25 cellular contexts compared by ENCODE assay signal in the genomic region with DNA sequence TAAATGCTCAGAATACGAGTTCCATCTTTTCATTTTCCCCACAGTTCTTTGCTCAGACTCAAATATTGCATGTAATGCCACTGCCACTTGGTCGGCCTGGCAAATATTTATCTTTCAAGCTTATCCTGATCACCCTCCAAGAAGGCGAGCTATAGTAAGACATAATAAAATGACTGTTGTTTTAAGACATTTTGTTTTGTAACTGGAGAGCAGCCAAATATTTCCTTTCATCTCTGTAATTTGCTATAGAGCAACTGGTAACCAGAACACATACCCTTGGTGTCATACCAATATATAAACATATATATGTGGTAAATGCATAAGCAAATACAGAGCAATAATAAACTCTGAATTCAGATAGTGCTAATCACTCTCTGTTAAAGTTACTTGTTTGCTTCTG. TPM values are rescaled to one million over a fixed set of nuclear protein-coding genes. Genes with fewer than 3 reads are reported as not detected.
DNase-seq lines count a peak whose midpoint lies in the region; ATAC-seq and TF ChIP-seq lines count a peak whose summit lies in the region.
"Had no signal": no experiment of that assay in that cellular context is flagged by ENCODE, and none has a peak within 500 bp of the region (broad histone marks: within the 10 kb centered on the region; RNA-seq: fewer than 3 reads in every experiment).

No MANE protein-coding gene starts in this region.

- H3K4me3 ChIP-seq in SK-N-MC (no peak overlapping the region), gastroesophageal sphincter (no peak overlapping the region), sigmoid colon (no peak overlapping the region)
- H3K4me3 ChIP-seq: A549, GM12878, MG63 had no signal

- no peak for TF ChIP-seq EP300 in gastroesophageal sphincter (IDR thresholded peaks at IDR 0.05)
- no peak for TF ChIP-seq EP300 in sigmoid colon (IDR thresholded peaks at IDR 0.05)

- H3K36me3 ChIP-seq in SK-N-MC (ENCODE audit: insufficient read depth, low read length), result no peaks in the 10 kb centered on the region
- H3K36me3 ChIP-seq in gastroesophageal sphincter, result no peaks in the 10 kb centered on the region
- H3K36me3 ChIP-seq in sigmoid colon, result no peaks in the 10 kb centered on the region
- H3K36me3 ChIP-seq: MG63 had no signal

- no peaks in the 10 kb centered on the region for H3K9me3 Mint-ChIP-seq in CD4-positive, alpha-beta T cell
- no peaks in the 10 kb centered on the region for H3K9me3 Mint-ChIP-seq in activated T-helper 17 cell treated with anti-CD3 and anti-CD28 coated beads, Interleukin-2, amount 50 U/mL, for 72 hours
- H3K9me3 Mint-ChIP-seq: CD8-positive, alpha-beta T cell had no signal

- CTCF ChIA-PET in CD4-positive, alpha-beta T cell (lab: Charles Lee), result no interaction called here

- peaks cover 58% of the 10 kb centered on the region for H3K4me1 Mint-ChIP-seq in CD4-positive, alpha-beta T cell (ENCODE audit: low read depth)
- peaks cover 18% of the 10 kb centered on the region for H3K4me1 Mint-ChIP-seq in activated T-helper 17 cell treated with anti-CD3 and anti-CD28 coated beads, Interleukin-2, amount 50 U/mL, for 72 hours

- H3K4me3 Mint-ChIP-seq in CD4-positive, alpha-beta T cell, result no peak overlapping the region
- H3K4me3 Mint-ChIP-seq in activated T-helper 17 cell treated with anti-CD3 and anti-CD28 coated beads, Interleukin-2, amount 50 U/mL, for 72 hours, result no peak overlapping the region
- H3K4me3 Mint-ChIP-seq: CD8-positive, alpha-beta T cell had no signal

- no peaks in the 10 kb centered on the region for H3K27me3 ChIP-seq in CD4-positive, alpha-beta T cell (ENCODE audit: control insufficient read depth, insufficient read depth, low read length)
- H3K27me3 ChIP-seq in gastroesophageal sphincter (no peaks in the 10 kb centered on the region), sigmoid colon (no peaks in the 10 kb centered on the region)
- H3K27me3 ChIP-seq: MG63 had no signal

- H3K27ac Mint-ChIP-seq in CD4-positive, alpha-beta T cell, result peak overlapping the region; percentile 65
- no peak overlapping the region for H3K27ac Mint-ChIP-seq in activated T-helper 17 cell treated with anti-CD3 and anti-CD28 coated beads, Interleukin-2, amount 50 U/mL, for 72 hours
- H3K27ac Mint-ChIP-seq: CD8-positive, alpha-beta T cell had no signal

- no peak overlapping the region for H3K9ac ChIP-seq in SK-N-MC (ENCODE audit: insufficient read length)

- intact Hi-C loops in CD4-positive, alpha-beta T cell (cut with DNase I, micrococcal nuclease), result loop anchor here in 1 of 2 experiments (10.0 kb wide), 2 partner anchors 460 to 740 kb away; partner anchors contain the start of genes RMDN2 and SOS1
- intact Hi-C loops in sigmoid colon (cut with DNase I), result no loop called here

- TF ChIP-seq CTCF in CD4-positive, alpha-beta T cell (IDR thresholded peaks at IDR 0.05), result no peak
- TF ChIP-seq CTCF in gastroesophageal sphincter (IDR thresholded peaks at IDR 0.05) (no peak), sigmoid colon (IDR thresholded peaks at IDR 0.05) (no peak)

- ATAC-seq in CD4-positive, alpha-beta T cell (ENCODE audit: poor library complexity), result no peak
- ATAC-seq in gastroesophageal sphincter (no peak), GM19395 (IDR thresholded peaks at IDR 0.05; ENCODE audit: unreplicated experiment) (no peak), GM19023 (IDR thresholded peaks at IDR 0.05; ENCODE audit: unreplicated experiment) (no peak)
- no peak for ATAC-seq in activated T-helper 17 cell treated with anti-CD3 and anti-CD28 coated beads, Interleukin-2, amount 50 U/mL, for 72 hours (replicated peaks)
- ATAC-seq: A549; CD8-positive, alpha-beta T cell; GM12878 had no signal

- H3K27me3 Mint-ChIP-seq in CD4-positive, alpha-beta T cell, result no peaks in the 10 kb centered on the region
- no peaks in the 10 kb centered on the region for H3K27me3 Mint-ChIP-seq in activated T-helper 17 cell treated with anti-CD3 and anti-CD28 coated beads, Interleukin-2, amount 50 U/mL, for 72 hours

- H3K9me3 ChIP-seq in CD4-positive, alpha-beta T cell (ENCODE audit: control insufficient read depth, low read length), result no peaks in the 10 kb centered on the region
- H3K9me3 ChIP-seq in SK-N-MC (ENCODE audit: low read depth, low read length) (no peaks in the 10 kb centered on the region), gastroesophageal sphincter (no peaks in the 10 kb centered on the region), sigmoid colon (no peaks in the 10 kb centered on the region)
- H3K9me3 ChIP-seq: A549, MG63 had no signal

- H3K27ac ChIP-seq in CD4-positive, alpha-beta T cell (ENCODE audit: low read depth, low read length), result no peak overlapping the region
- H3K27ac ChIP-seq in SK-N-MC (peak overlapping the region; percentile 56), gastroesophageal sphincter (peak overlapping the region in 3 of 4 donors; percentile 42 to 59 (median 59)), sigmoid colon (peak overlapping the region; percentile 14 to 63 (median 49))
- H3K27ac ChIP-seq: A549, RWPE1 had no signal

- peaks cover 0 to 21% (median 0%) of the 10 kb centered on the region in 3 donors for H3K4me1 ChIP-seq in gastroesophageal sphincter
- peaks cover 0 to 16% (median 9%) of the 10 kb centered on the region in 4 donors for H3K4me1 ChIP-seq in sigmoid colon
- H3K4me1 ChIP-seq: A549 had no signal

- POLR2A ChIA-PET in CD4-positive, alpha-beta T cell (lab: Charles Lee), result no interaction called here

- 40 to 59% methylated on average over 3 of the region's 3 CpGs for WGBS in gastroesophageal sphincter (ENCODE audit: low coverage in 1 of 2), 2 donors
- 14 to 61% methylated on average over 3 of the region's 3 CpGs for WGBS in sigmoid colon, 2 donors

- H3K36me3 Mint-ChIP-seq in CD4-positive, alpha-beta T cell (ENCODE audit: low read depth), result no peaks in the 10 kb centered on the region
- no peaks in the 10 kb centered on the region for H3K36me3 Mint-ChIP-seq in activated T-helper 17 cell treated with anti-CD3 and anti-CD28 coated beads, Interleukin-2, amount 50 U/mL, for 72 hours (ENCODE audit: low read depth)
- H3K36me3 Mint-ChIP-seq: CD8-positive, alpha-beta T cell had no signal

- TF ChIP-seq POLR2A in gastroesophageal sphincter (IDR thresholded peaks at IDR 0.05) (no peak), sigmoid colon (IDR thresholded peaks at IDR 0.05) (no peak)

- DNase-seq in CD4-positive, alpha-beta T cell, result no peak
- DNase-seq in SK-N-MC (ENCODE audit: low read depth, low spot score) (no peak), sigmoid colon (no peak), NCI-H226 (no peak)
- DNase-seq: Calu3; CD8-positive, alpha-beta T cell; DMS53; EL; IMR-90; NCI-H1092; NCI-H1436 treated with DMSO at 0.1 percent for 48 hours; NCI-H2029 treated with DMSO at 0.1 percent for 48 hours; NCI-H2171 treated with DMSO at 0.1 percent for 48 hours; NCI-H510A; NCI-H748 treated with DMSO at 0.1 percent for 48 hours; NK-92 treated with Interleukin-12 subunit alpha and Interleukin-12 subunit beta, amount 100 ng/mL, for 24 hours; SIG-M5 had no signal

RNA-seq across cellular contexts. Expression of gene ATL2, which starts 7.3 kb away (rescaled TPM):
- 10 to 100 TPM; 85.5 to 91.7 TPM for total RNA-seq in CD4-positive, alpha-beta T cell
- total RNA-seq in gastroesophageal sphincter (100 to 1,000 TPM; 206 to 329 (median 253) TPM), sigmoid colon (100 to 1,000 TPM; 176 to 271 (median 205) TPM)
- 10 to 100 TPM; 12.7 to 26.0 (median 15.0) TPM for polyA plus RNA-seq in sigmoid colon
- 10 to 100 TPM; 30.9 to 52.8 TPM for total RNA-seq in activated T-helper 17 cell treated with anti-CD3 and anti-CD28 coated beads, Interleukin-2, amount 50 U/mL, for 72 hours
